18 cellular contexts compared by ENCODE assay signal in genomic region chr2:144015655-144016245, GRCh38.
DNase-seq lines count a peak whose midpoint lies in the region; ATAC-seq and TF ChIP-seq lines count a peak whose summit lies in the region.
"Had no signal": no experiment of that assay in that cellular context is flagged by ENCODE, and none has a peak within 500 bp of the region (broad histone marks: within the 10 kb centered on the region; RNA-seq: fewer than 3 reads in every experiment).

No MANE protein-coding gene starts in this region.

- H3K36me3 Mint-ChIP-seq in activated CD8-positive, alpha-beta T cell treated with anti-CD3 and anti-CD28 coated beads, Interleukin-2, amount 10 ng/mL, durations not matched to agents 7 days and 5 days (ENCODE audit: low read depth): peaks cover 1% of the 10 kb centered on the region
- peaks cover 5% of the 10 kb centered on the region for H3K36me3 Mint-ChIP-seq in CD8-positive, alpha-beta T cell

- no peaks in the 10 kb centered on the region for H3K27me3 Mint-ChIP-seq in activated CD8-positive, alpha-beta T cell treated with anti-CD3 and anti-CD28 coated beads, Interleukin-2, amount 10 ng/mL, durations not matched to agents 7 days and 5 days (ENCODE audit: low read depth)
- H3K27me3 Mint-ChIP-seq in CD8-positive, alpha-beta T cell (ENCODE audit: low read depth): no peaks in the 10 kb centered on the region
- H3K27me3 Mint-ChIP-seq: IgD-negative memory B cell, naive B cell had no signal

- peak overlapping the region; percentile 37 for H3K4me2 ChIP-seq in osteoblast (ENCODE audit: insufficient read depth, low read length)

- no peak for TF ChIP-seq CTCF in osteoblast (IDR thresholded peaks at IDR 0.05; ENCODE audit: extremely low read depth, low read depth, low read length)
- TF ChIP-seq CTCF in ascending aorta (IDR thresholded peaks at IDR 0.05): no peak
- TF ChIP-seq CTCF in CD8-positive, alpha-beta T cell (IDR thresholded peaks at IDR 0.05): no peak

- H3K9me3 ChIP-seq in osteoblast (ENCODE audit: low read depth, low read length) (no peaks in the 10 kb centered on the region), ascending aorta (no peaks in the 10 kb centered on the region)
- no peaks in the 10 kb centered on the region for H3K9me3 ChIP-seq in CD8-positive, alpha-beta T cell (ENCODE audit: low read length)
- H3K9me3 ChIP-seq: left ventricle myocardium inferior, testis had no signal

- H3K4me3 ChIP-seq in osteoblast (ENCODE audit: insufficient read depth, low read length) (no peak overlapping the region), ascending aorta (no peak overlapping the region)
- no peak overlapping the region for H3K4me3 ChIP-seq in CD8-positive, alpha-beta T cell (ENCODE audit: low read depth, low read length)
- H3K4me3 ChIP-seq: left ventricle myocardium inferior, psoas muscle, testis had no signal

- no peaks in the 10 kb centered on the region for H4K20me1 ChIP-seq in osteoblast (ENCODE audit: insufficient read depth, low read length)

- H3K27me3 ChIP-seq in osteoblast (ENCODE audit: insufficient read depth, low read length) (no peaks in the 10 kb centered on the region), ascending aorta (no peaks in the 10 kb centered on the region)
- no peaks in the 10 kb centered on the region for H3K27me3 ChIP-seq in CD8-positive, alpha-beta T cell (ENCODE audit: insufficient read depth, low read length)
- H3K27me3 ChIP-seq: testis had no signal

- ATAC-seq in activated CD8-positive, alpha-beta T cell treated with anti-CD3 and anti-CD28 coated beads, Interleukin-2, amount 10 ng/mL, durations not matched to agents 7 days and 5 days: no peak
- ATAC-seq in CD8-positive, alpha-beta T cell: no peak
- ATAC-seq in GM19463 (IDR thresholded peaks at IDR 0.05; ENCODE audit: unreplicated experiment): no peak
- ATAC-seq: psoas muscle had no signal

- POLR2A ChIA-PET in activated CD8-positive, alpha-beta T cell treated with anti-CD3 and anti-CD28 coated beads, Interleukin-2, amount 10 ng/mL, durations not matched to agents 7 days and 5 days (lab: Charles Lee): no interaction called here
- POLR2A ChIA-PET in CD8-positive, alpha-beta T cell (lab: Charles Lee): no interaction called here

- no peak overlapping the region for H3K27ac Mint-ChIP-seq in activated CD8-positive, alpha-beta T cell treated with anti-CD3 and anti-CD28 coated beads, Interleukin-2, amount 10 ng/mL, durations not matched to agents 7 days and 5 days
- H3K27ac Mint-ChIP-seq in CD8-positive, alpha-beta T cell: no peak overlapping the region
- H3K27ac Mint-ChIP-seq: IgD-negative memory B cell, naive B cell had no signal

- H3K27ac ChIP-seq in osteoblast (ENCODE audit: low read depth, low read length) (peak overlapping the region; percentile 69), ascending aorta (no peak overlapping the region)
- H3K27ac ChIP-seq in CD8-positive, alpha-beta T cell (ENCODE audit: low read depth, low read length): no peak overlapping the region
- H3K27ac ChIP-seq: left ventricle myocardium inferior, psoas muscle, testis had no signal

- intact Hi-C loops in ascending aorta (cut with DNase I): no loop called here
- intact Hi-C loops in CD8-positive, alpha-beta T cell (cut with DNase I, micrococcal nuclease): no loop called here

- no peaks in the 10 kb centered on the region for H3K4me1 Mint-ChIP-seq in activated CD8-positive, alpha-beta T cell treated with anti-CD3 and anti-CD28 coated beads, Interleukin-2, amount 10 ng/mL, durations not matched to agents 7 days and 5 days (ENCODE audit: low read depth)
- no peaks in the 10 kb centered on the region for H3K4me1 Mint-ChIP-seq in CD8-positive, alpha-beta T cell (ENCODE audit: low read depth)

- no peaks in the 10 kb centered on the region for H3K79me2 ChIP-seq in osteoblast (ENCODE audit: insufficient read depth, low read length)

- H3K4me1 ChIP-seq in osteoblast (ENCODE audit: insufficient read depth, low read length): peaks cover 11% of the 10 kb centered on the region
- H3K4me1 ChIP-seq in ascending aorta: no peaks in the 10 kb centered on the region
- no peaks in the 10 kb centered on the region for H3K4me1 ChIP-seq in CD8-positive, alpha-beta T cell (ENCODE audit: insufficient read depth, low read length)
- H3K4me1 ChIP-seq: left ventricle myocardium inferior, psoas muscle, testis had no signal

- CTCF ChIA-PET in activated CD8-positive, alpha-beta T cell treated with anti-CD3 and anti-CD28 coated beads, Interleukin-2, amount 10 ng/mL, durations not matched to agents 7 days and 5 days (lab: Charles Lee): no interaction called here
- CTCF ChIA-PET in CD8-positive, alpha-beta T cell (lab: Charles Lee): no interaction called here

- no peaks in the 10 kb centered on the region for H3K9me3 Mint-ChIP-seq in activated CD8-positive, alpha-beta T cell treated with anti-CD3 and anti-CD28 coated beads, Interleukin-2, amount 10 ng/mL, durations not matched to agents 7 days and 5 days (ENCODE audit: insufficient read depth)
- H3K9me3 Mint-ChIP-seq in CD8-positive, alpha-beta T cell: no peaks in the 10 kb centered on the region
- H3K9me3 Mint-ChIP-seq: IgD-negative memory B cell, naive B cell had no signal

- no peak overlapping the region for H2AFZ ChIP-seq in osteoblast (ENCODE audit: low read length)

- no peak overlapping the region for H3K4me3 Mint-ChIP-seq in activated CD8-positive, alpha-beta T cell treated with anti-CD3 and anti-CD28 coated beads, Interleukin-2, amount 10 ng/mL, durations not matched to agents 7 days and 5 days
- no peak overlapping the region for H3K4me3 Mint-ChIP-seq in CD8-positive, alpha-beta T cell
- H3K4me3 Mint-ChIP-seq: IgD-negative memory B cell, naive B cell had no signal

- DNase-seq in Daoy (ENCODE audit: low read depth): peak; percentile 2
- DNase-seq in NCI-H226: peak; percentile 67
- peak; percentile 74 for DNase-seq in dedifferentiated amniotic fluid mesenchymal stem cell (ENCODE audit: extremely low spot score)
- peak; percentile 21 for DNase-seq in osteoblast (ENCODE audit: insufficient read length, low spot score, missing footprints)
- no peak for DNase-seq in activated CD8-positive, alpha-beta T cell treated with anti-CD3 and anti-CD28 coated beads, Interleukin-2, amount 10 ng/mL, durations not matched to agents 7 days and 5 days
- no peak for DNase-seq in ascending aorta (ENCODE audit: low spot score in 2 of 2)
- DNase-seq in CD8-positive, alpha-beta T cell: no peak
- DNase-seq: activated gamma-delta T cell treated with Interleukin-2 at 50 U/mL for 16 hours; central memory CD4-positive, alpha-beta T cell; hypothalamus; left ventricle myocardium inferior; naive B cell; NCI-H1105; NCI-H446; psoas muscle; testis had no signal

- H3K36me3 ChIP-seq in osteoblast (ENCODE audit: insufficient read depth, low read length) (no peaks in the 10 kb centered on the region), ascending aorta (no peaks in the 10 kb centered on the region)
- H3K36me3 ChIP-seq in CD8-positive, alpha-beta T cell (ENCODE audit: insufficient read depth, low read length): no peaks in the 10 kb centered on the region
- H3K36me3 ChIP-seq: left ventricle myocardium inferior had no signal

Comparison
In these comparisons a context has a peak if more than half of its experiments do, and no peak if none do; other contexts are left out.
1. DNase-seq: peak in Daoy (single experiment), NCI-H226 (single experiment), dedifferentiated amniotic fluid mesenchymal stem cell (single experiment) and osteoblast (single experiment); none in activated CD8-positive, alpha-beta T cell treated with anti-CD3 and anti-CD28 coated beads, Interleukin-2, amount 10 ng/mL, durations not matched to agents 7 days and 5 days (single experiment), ascending aorta (0 of 2) and CD8-positive, alpha-beta T cell (0 of 7).